ENCODE assay signal across 8 cellular contexts in genomic region chr9:134455951-134456739, GRCh38.
DNase-seq lines count a peak whose midpoint lies in the region; ATAC-seq, FAIRE-seq and TF ChIP-seq lines count a peak whose summit lies in the region.

No MANE protein-coding gene starts in this region.

- H3K79me2 ChIP-seq in Karpas-422 (ENCODE audit: low read length), result no peaks in the 10 kb centered on the region

- H3K27me3 ChIP-seq in Karpas-422 (ENCODE audit: low read length), result no peaks in the 10 kb centered on the region

- no peaks in the 10 kb centered on the region for H4K20me1 ChIP-seq in Karpas-422 (ENCODE audit: insufficient read depth, low read depth, low read length)

- no peak for TF ChIP-seq CTCF in activated B cell treated with CpG ODN at 0.5 μM for 24 hours (IDR thresholded peaks at IDR 0.05)

- no peak for FAIRE-seq in HTR-8/SVneo (lab: Jason Lieb, UNC)

- H3K9me2 ChIP-seq in Karpas-422 (replicated peaks; ENCODE audit: insufficient read depth, low read length), result no peaks in the 10 kb centered on the region

- no peaks in the 10 kb centered on the region for H3K27me3 Mint-ChIP-seq in activated B cell treated with CpG ODN at 0.5 μM for 24 hours

- in situ Hi-C loops in T47D (cut with HindIII; ENCODE audit: low pct_unique_long_range_greater_than_20kb, low sequenced_read_pairs), result no loop called here

- peak overlapping the region; percentile 88 for H3K4me3 Mint-ChIP-seq in activated B cell treated with CpG ODN at 0.5 μM for 24 hours

- no peaks in the 10 kb centered on the region for H3K36me3 ChIP-seq in Karpas-422 (ENCODE audit: insufficient read depth, low read length)

- POLR2A ChIA-PET in activated B cell treated with CpG ODN at 0.5 μM for 24 hours (lab: Charles Lee), result interaction anchor here (0.9 to 1.6 kb wide), 5 partner anchors 16 to 292 kb away, joined by 3 to 7 read pairs (median 6); partner anchors contain the start of gene RNU6ATAC

- intact Hi-C loops in activated B cell treated with CpG ODN at 0.5 μM for 24 hours (cut with micrococcal nuclease), result loop anchor here (1.0 kb wide), 1 partner anchor 19 kb away; no protein-coding TSS in a partner anchor

- ATAC-seq in activated B cell treated with CpG ODN at 0.5 μM for 24 hours (ENCODE audit: low read depth) (peak; percentile 91), GM18498 (IDR thresholded peaks at IDR 0.05; ENCODE audit: unreplicated experiment) (no peak)

- peak overlapping the region; percentile 84 for H3K27ac Mint-ChIP-seq in activated B cell treated with CpG ODN at 0.5 μM for 24 hours

- no peaks in the 10 kb centered on the region for H3K4me1 ChIP-seq in Karpas-422 (ENCODE audit: low read length)

- H3K27ac ChIP-seq in Karpas-422 (ENCODE audit: low read length), result no peak overlapping the region

- no peak overlapping the region for H3K4me3 ChIP-seq in Karpas-422 (ENCODE audit: low read length)

- peaks cover 17% of the 10 kb centered on the region for H3K4me1 Mint-ChIP-seq in activated B cell treated with CpG ODN at 0.5 μM for 24 hours

- H3K9me3 ChIP-seq in Karpas-422 (ENCODE audit: low read length), result no peaks in the 10 kb centered on the region

- CTCF ChIA-PET in activated B cell treated with CpG ODN at 0.5 μM for 24 hours (lab: Charles Lee), result interaction anchor here (0.9 to 2.5 kb wide), 2 partner anchors 19 to 285 kb away, joined by 3 to 6 read pairs; no protein-coding TSS in a partner anchor

- H3K9ac ChIP-seq in Karpas-422 (ENCODE audit: low read length), result no peak overlapping the region

- H3K9me3 Mint-ChIP-seq in activated B cell treated with CpG ODN at 0.5 μM for 24 hours, result no peaks in the 10 kb centered on the region

- H2AFZ ChIP-seq in Karpas-422 (ENCODE audit: low read length), result no peak overlapping the region

- DNase-seq in HTR-8/SVneo (ENCODE audit: insufficient read length, low spot score) (peak; percentile 63), activated B cell treated with CpG ODN at 0.5 μM for 24 hours (peak; percentile 51), T47D (ENCODE audit: low read depth in 1 of 2, low spot score in 1 of 2) (peak; percentile 87 to 89), left kidney (ENCODE audit: low read depth, low spot score) (peak; percentile 90), Karpas-422 (no peak), NCI-H187 (lab: John Stamatoyannopoulos, UW) (no peak)
- peak; percentile 81 for DNase-seq in stimulated activated CD4-positive, alpha-beta T cell treated with anti-CD3 and anti-CD28 coated beads, Interleukin-2, amount 100 ng/mL, for 4 hours (ENCODE audit: low read depth)

- H3K36me3 Mint-ChIP-seq in activated B cell treated with CpG ODN at 0.5 μM for 24 hours (ENCODE audit: low read depth), result no peaks in the 10 kb centered on the region

- no peak overlapping the region for H3K4me2 ChIP-seq in Karpas-422 (ENCODE audit: low read depth, low read length, poor library complexity, severe bottlenecking)

Comparison
In these comparisons a context has a peak if more than half of its experiments do, and no peak if none do; other contexts are left out.
1. DNase-seq: peak in HTR-8/SVneo (single experiment), activated B cell treated with CpG ODN at 0.5 μM for 24 hours (single experiment), T47D (2 of 2), left kidney (single experiment) and stimulated activated CD4-positive, alpha-beta T cell treated with anti-CD3 and anti-CD28 coated beads, Interleukin-2, amount 100 ng/mL, for 4 hours (single experiment); none in Karpas-422 (single experiment) and NCI-H187 (0 of 2).